Comparison of ENCODE assay signal across 1 cellular context in genomic region chr4:26175905-26176304, GRCh38.
TF ChIP-seq lines count a peak whose summit lies in the region.

No MANE protein-coding gene starts in this region.

TF ChIP-seq in IMR-90, 13 proteins besides CTCF, POLR2A, EP300 and RAD21:
- no peak for TF ChIP-seq MAFK (IDR thresholded peaks at IDR 0.05; ENCODE audit: low read depth, low read length)
- TF ChIP-seq CEBPB (IDR thresholded peaks at IDR 0.05; ENCODE audit: low read depth, low read length), result no peak
- no peak for TF ChIP-seq RFX5 (IDR thresholded peaks at IDR 0.05; ENCODE audit: low read depth, low read length)
- TF ChIP-seq FOS (IDR thresholded peaks at IDR 0.05; ENCODE audit: low read depth, low read length), result no peak
- TF ChIP-seq BHLHE40 (IDR thresholded peaks at IDR 0.05; ENCODE audit: low read depth, low read length), result no peak
- TF ChIP-seq NFE2L2 (IDR thresholded peaks at IDR 0.05; ENCODE audit: low read depth, low read length), result no peak
